Comparison of ENCODE assay signal across 12 cellular contexts in the genomic region with DNA sequence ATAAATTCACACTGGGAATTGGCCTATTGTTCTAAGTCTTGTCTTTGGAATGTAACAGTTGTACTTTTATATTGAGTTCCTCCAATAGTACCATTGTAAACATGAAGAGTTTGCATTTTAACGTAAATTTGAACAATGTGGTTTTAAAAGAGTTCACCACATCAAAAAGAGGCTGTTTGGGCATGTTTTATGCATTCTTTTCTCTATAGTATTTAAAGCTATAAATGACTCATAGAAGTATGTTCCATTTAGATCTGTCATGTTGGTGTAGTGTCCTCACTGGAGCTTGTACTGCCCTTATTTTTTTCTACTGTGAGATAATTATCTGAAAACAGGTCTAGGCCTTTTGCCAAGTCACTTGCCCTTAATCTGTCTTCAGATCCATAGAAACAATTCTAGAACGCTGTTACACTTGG.
DNase-seq lines count a peak whose midpoint lies in the region; ATAC-seq and TF ChIP-seq lines count a peak whose summit lies in the region.
"Had no signal": no experiment of that assay in that cellular context is flagged by ENCODE, and none has a peak within 500 bp of the region (broad histone marks: within the 10 kb centered on the region; RNA-seq: fewer than 3 reads in every experiment).

No MANE protein-coding gene starts in this region.

- H3K27ac ChIP-seq in psoas muscle, result no peak overlapping the region
- H3K27ac ChIP-seq: body of pancreas had no signal

- H3K36me3 ChIP-seq in adipocyte (ENCODE audit: control insufficient read depth, insufficient read depth, low read length, severe bottlenecking), result no peaks in the 10 kb centered on the region
- H3K36me3 ChIP-seq in psoas muscle (ENCODE audit: insufficient read depth in 1 of 2, low read depth in 1 of 2), result peaks cover 0 to 3% of the 10 kb centered on the region in 2 donors

- no peak for TF ChIP-seq CTCF in psoas muscle (IDR thresholded peaks at IDR 0.05)

- H3K9ac ChIP-seq in adipocyte (ENCODE audit: low read length), result no peak overlapping the region

- no peak overlapping the region for H3K4me3 ChIP-seq in adipocyte (ENCODE audit: low read length)
- H3K4me3 ChIP-seq in psoas muscle, result no peak overlapping the region
- H3K4me3 ChIP-seq: body of pancreas had no signal

- WGBS in psoas muscle, 3 donors, result 72 to 80% (median 75%) methylated on average over 2 of the region's 2 CpGs

- intact Hi-C loops in psoas muscle (cut with DNase I), result no loop called here

- DNase-seq in COR-L47 (lab: John Stamatoyannopoulos, UW) (peak; percentile 6), HUDEP-2 (lab: John Stamatoyannopoulos, UW; ENCODE audit: unreplicated experiment in 76 of 76) (peak in 41 of 76 experiments; percentile 6 to 82 (median 62)), adipocyte (ENCODE audit: low read depth) (peak; percentile 75), hepatic stellate cell (ENCODE audit: low spot score) (peak; percentile 31), psoas muscle (no peak), COLO668 (lab: John Stamatoyannopoulos, UW; ENCODE audit: unreplicated experiment) (no peak), NCI-H748 (lab: John Stamatoyannopoulos, UW; ENCODE audit: unreplicated experiment) (no peak)
- DNase-seq: body of pancreas, Calu3, midbrain, NCI-H2029 treated with DMSO at 0.1 percent for 48 hours had no signal

- peaks cover 5% of the 10 kb centered on the region for H3K4me1 ChIP-seq in adipocyte (ENCODE audit: control insufficient read depth, insufficient read depth, low read length)
- H3K4me1 ChIP-seq in psoas muscle, result no peaks in the 10 kb centered on the region
- H3K4me1 ChIP-seq: body of pancreas had no signal

- H3K27me3 ChIP-seq in adipocyte (replicated peaks; ENCODE audit: control insufficient read depth, insufficient read depth, low read length) (no peaks in the 10 kb centered on the region), psoas muscle (ENCODE audit: insufficient read depth in 3 of 3, low read length in 2 of 3) (no peaks in the 10 kb centered on the region)
- H3K27me3 ChIP-seq: body of pancreas had no signal

- no peaks in the 10 kb centered on the region for H3K9me3 ChIP-seq in adipocyte (ENCODE audit: control insufficient read depth, low read length)
- no peaks in the 10 kb centered on the region for H3K9me3 ChIP-seq in psoas muscle
- H3K9me3 ChIP-seq: body of pancreas had no signal

- ATAC-seq in psoas muscle (no peak), GM19463 (IDR thresholded peaks at IDR 0.05; ENCODE audit: unreplicated experiment) (no peak)
- ATAC-seq: body of pancreas had no signal

Comparison
In these comparisons a context has a peak if more than half of its experiments do, and no peak if none do; other contexts are left out.
1. DNase-seq: peak in COR-L47 (single experiment), HUDEP-2 (41 of 76), adipocyte (single experiment) and hepatic stellate cell (single experiment); none in psoas muscle (0 of 2), COLO668 (single experiment) and NCI-H748 (single experiment).